In genomic region chr12:40010899-40011774, GRCh38 we compare ENCODE assay signal across 8 cellular contexts.
DNase-seq lines count a peak whose midpoint lies in the region; ATAC-seq and TF ChIP-seq lines count a peak whose summit lies in the region.

No MANE protein-coding gene starts in this region.

- no peaks in the 10 kb centered on the region for H3K9me3 ChIP-seq in BE2C
- H3K9me3 ChIP-seq in endodermal cell (ENCODE audit: control insufficient read depth, low read length): no peaks in the 10 kb centered on the region
- no peaks in the 10 kb centered on the region for H3K9me3 ChIP-seq in mucosa of rectum (ENCODE audit: control insufficient read depth in 2 of 2, low read length in 2 of 2)
- no peaks in the 10 kb centered on the region for H3K9me3 ChIP-seq in stomach smooth muscle (ENCODE audit: control insufficient read depth in 2 of 2, low read length in 2 of 2)

- no peaks in the 10 kb centered on the region for H3K27me3 Mint-ChIP-seq in endodermal cell (ENCODE audit: insufficient read depth)

- H3K4me3 ChIP-seq in BE2C (ENCODE audit: low read depth, low read length): no peak overlapping the region
- no peak overlapping the region for H3K4me3 ChIP-seq in endodermal cell (ENCODE audit: low read length)
- peak overlapping the region; percentile 19 to 66 for H3K4me3 ChIP-seq in mucosa of rectum (ENCODE audit: low read length in 2 of 2)
- H3K4me3 ChIP-seq in stomach smooth muscle (ENCODE audit: low read length in 2 of 2): peak overlapping the region; percentile 45 to 58

- H3K9me3 Mint-ChIP-seq in endodermal cell: no peaks in the 10 kb centered on the region

- H3K36me3 Mint-ChIP-seq in endodermal cell (ENCODE audit: low read depth): no peaks in the 10 kb centered on the region

- DNase-seq in BE2C: peak; percentile 59
- DNase-seq in NCI-H226: peak; percentile 60
- DNase-seq in activated CD4-positive, alpha-beta T cell treated with anti-CD3 and anti-CD28 coated beads, Interleukin-2, amount 50 U/mL, for 1 hour: peak; percentile 32
- DNase-seq in endodermal cell: peak; percentile 87

- H3K27me3 ChIP-seq in BE2C (no peaks in the 10 kb centered on the region), endodermal cell (ENCODE audit: control insufficient read depth, insufficient read depth, low read length, poor library complexity, severe bottlenecking) (no peaks in the 10 kb centered on the region), mucosa of rectum (ENCODE audit: control insufficient read depth in 2 of 2, insufficient read depth in 2 of 2, low read length in 2 of 2) (no peaks in the 10 kb centered on the region), stomach smooth muscle (ENCODE audit: control insufficient read depth in 1 of 2, insufficient read depth in 2 of 2, low read length in 2 of 2) (no peaks in the 10 kb centered on the region)

- H3K9ac ChIP-seq in endodermal cell (ENCODE audit: extremely low read depth, low read length, poor library complexity, severe bottlenecking) (no peak overlapping the region), mucosa of rectum (ENCODE audit: low read depth in 1 of 2, low read length in 2 of 2) (peak overlapping the region in 1 of 2 donors; percentile 15), stomach smooth muscle (ENCODE audit: low read length in 2 of 2) (peak overlapping the region; percentile 4 to 55)

- no peak overlapping the region for H3K27ac Mint-ChIP-seq in endodermal cell

- WGBS in endodermal cell (ENCODE audit: insufficient coverage in 1 of 2, insufficient read length in 1 of 2), 2 experiments: 68 to 75% methylated on average over 8 to 11 of the region's 11 CpGs

- H3K27ac ChIP-seq in endodermal cell (ENCODE audit: low read depth, low read length): no peak overlapping the region
- no peak overlapping the region for H3K27ac ChIP-seq in mucosa of rectum (ENCODE audit: low read depth in 2 of 2, low read length in 2 of 2)
- H3K27ac ChIP-seq in stomach smooth muscle (ENCODE audit: low read length): no peak overlapping the region

- no peak overlapping the region for H3K4me3 Mint-ChIP-seq in endodermal cell

- H3K4me1 ChIP-seq in BE2C: no peaks in the 10 kb centered on the region
- no peaks in the 10 kb centered on the region for H3K4me1 ChIP-seq in endodermal cell (ENCODE audit: control insufficient read depth, insufficient read depth, low read length)
- peaks cover 13 to 24% of the 10 kb centered on the region in 2 donors for H3K4me1 ChIP-seq in mucosa of rectum (ENCODE audit: control insufficient read depth in 2 of 2, insufficient read depth in 2 of 2, low read length in 2 of 2)
- H3K4me1 ChIP-seq in stomach smooth muscle (ENCODE audit: control insufficient read depth, insufficient read depth, low read length): peaks cover 8% of the 10 kb centered on the region

- peak; percentile 91 for TF ChIP-seq CTCF in BE2C (IDR thresholded peaks at IDR 0.05; ENCODE audit: low read depth, low read length)
- peak; percentile 87 for TF ChIP-seq CTCF in endodermal cell (conservative IDR thresholded peaks at IDR 0.05)

- no peaks in the 10 kb centered on the region for H3K36me3 ChIP-seq in BE2C
- H3K36me3 ChIP-seq in endodermal cell (ENCODE audit: control insufficient read depth, insufficient read depth, low read length): no peaks in the 10 kb centered on the region
- no peaks in the 10 kb centered on the region for H3K36me3 ChIP-seq in mucosa of rectum (ENCODE audit: control insufficient read depth in 2 of 2, insufficient read depth in 2 of 2, low read length in 2 of 2)
- H3K36me3 ChIP-seq in stomach smooth muscle (ENCODE audit: control insufficient read depth in 2 of 2, insufficient read depth in 2 of 2, low read length in 2 of 2): no peaks in the 10 kb centered on the region

- ATAC-seq in GM18861 (IDR thresholded peaks at IDR 0.05; ENCODE audit: unreplicated experiment) (peak; percentile 93), HG03045 (IDR thresholded peaks at IDR 0.05; ENCODE audit: unreplicated experiment) (peak; percentile 93)

- peaks cover 9% of the 10 kb centered on the region for H3K4me1 Mint-ChIP-seq in endodermal cell

Comparison
In these comparisons a context has a peak if more than half of its experiments do, and no peak if none do; other contexts are left out.
1. DNase-seq: peak in every context shown above with its lines; median percentile 87 in endodermal cell; 60 in NCI-H226; 59 in BE2C; 32 in activated CD4-positive, alpha-beta T cell treated with anti-CD3 and anti-CD28 coated beads, Interleukin-2, amount 50 U/mL, for 1 hour.
2. H3K4me3 ChIP-seq: peak in mucosa of rectum (2 of 2) and stomach smooth muscle (2 of 2); none in BE2C (single experiment) and endodermal cell (single experiment).